In the genomic region with DNA sequence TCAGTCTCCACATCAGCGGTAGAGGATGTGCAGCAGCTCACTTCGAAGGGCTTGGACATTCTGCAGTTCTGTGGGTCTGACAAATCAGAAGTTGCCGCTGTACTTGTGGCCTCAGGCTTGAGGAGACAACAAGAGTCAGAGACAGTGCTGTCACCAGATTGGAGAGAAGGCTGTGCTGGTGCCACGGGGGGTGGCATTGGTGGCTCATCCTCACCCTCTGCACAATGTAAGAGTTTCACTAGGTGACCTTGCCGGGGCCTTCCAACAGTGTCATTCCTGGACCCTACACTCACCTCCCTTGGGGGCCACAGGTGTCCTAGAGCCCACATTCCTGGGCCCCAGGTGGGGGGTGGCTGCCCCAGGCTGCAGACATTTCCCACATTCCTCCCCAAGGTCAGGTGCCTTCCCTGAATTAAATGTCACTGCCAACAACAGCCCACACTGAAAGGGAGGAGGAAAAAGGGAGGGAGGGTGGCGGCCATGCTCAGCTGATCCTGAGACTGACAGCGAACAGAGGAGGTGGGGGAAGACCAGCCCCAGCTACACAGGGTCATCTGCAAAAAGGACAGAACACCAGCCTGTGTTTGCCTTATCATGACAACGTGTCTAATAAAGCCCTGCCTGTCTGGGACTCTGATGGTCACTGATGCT, we compare ENCODE assay signal across 1 cellular context.
TF ChIP-seq lines count a peak whose summit lies in the region.

No MANE protein-coding gene starts in this region.

TF ChIP-seq in HepG2, 621 proteins besides CTCF, POLR2A, EP300 and RAD21:
- TF ChIP-seq, protein P1, sequence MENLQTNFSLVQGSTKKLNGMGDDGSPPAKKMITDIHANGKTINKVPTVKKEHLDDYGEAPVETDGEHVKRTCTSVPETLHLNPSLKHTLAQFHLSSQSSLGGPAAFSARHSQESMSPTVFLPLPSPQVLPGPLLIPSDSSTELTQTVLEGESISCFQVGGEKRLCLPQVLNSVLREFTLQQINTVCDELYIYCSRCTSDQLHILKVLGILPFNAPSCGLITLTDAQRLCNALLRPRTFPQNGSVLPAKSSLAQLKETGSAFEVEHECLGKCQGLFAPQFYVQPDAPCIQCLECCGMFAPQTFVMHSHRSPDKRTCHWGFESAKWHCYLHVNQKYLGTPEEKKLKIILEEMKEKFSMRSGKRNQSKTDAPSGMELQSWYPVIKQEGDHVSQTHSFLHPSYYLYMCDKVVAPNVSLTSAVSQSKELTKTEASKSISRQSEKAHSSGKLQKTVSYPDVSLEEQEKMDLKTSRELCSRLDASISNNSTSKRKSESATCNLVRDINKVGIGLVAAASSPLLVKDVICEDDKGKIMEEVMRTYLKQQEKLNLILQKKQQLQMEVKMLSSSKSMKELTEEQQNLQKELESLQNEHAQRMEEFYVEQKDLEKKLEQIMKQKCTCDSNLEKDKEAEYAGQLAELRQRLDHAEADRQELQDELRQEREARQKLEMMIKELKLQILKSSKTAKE (CRISPR knock-in tag; IDR thresholded peaks at IDR 0.05; ENCODE audit: borderline replicate concordance) = 0 out of 2 replicates have a peak, but pooled peaks have one; percentile 45
- TF ChIP-seq NFKBIZ (CRISPR knock-in tag; IDR thresholded peaks at IDR 0.05) = 0 out of 2 replicates have a peak, but pooled peaks have one; percentile 5
- TF ChIP-seq ZNF841 (CRISPR knock-in tag; IDR thresholded peaks at IDR 0.05; ENCODE audit: borderline replicate concordance) = 0 out of 2 replicates have a peak, but pooled peaks have one; percentile 39
- TF ChIP-seq, protein P2, sequence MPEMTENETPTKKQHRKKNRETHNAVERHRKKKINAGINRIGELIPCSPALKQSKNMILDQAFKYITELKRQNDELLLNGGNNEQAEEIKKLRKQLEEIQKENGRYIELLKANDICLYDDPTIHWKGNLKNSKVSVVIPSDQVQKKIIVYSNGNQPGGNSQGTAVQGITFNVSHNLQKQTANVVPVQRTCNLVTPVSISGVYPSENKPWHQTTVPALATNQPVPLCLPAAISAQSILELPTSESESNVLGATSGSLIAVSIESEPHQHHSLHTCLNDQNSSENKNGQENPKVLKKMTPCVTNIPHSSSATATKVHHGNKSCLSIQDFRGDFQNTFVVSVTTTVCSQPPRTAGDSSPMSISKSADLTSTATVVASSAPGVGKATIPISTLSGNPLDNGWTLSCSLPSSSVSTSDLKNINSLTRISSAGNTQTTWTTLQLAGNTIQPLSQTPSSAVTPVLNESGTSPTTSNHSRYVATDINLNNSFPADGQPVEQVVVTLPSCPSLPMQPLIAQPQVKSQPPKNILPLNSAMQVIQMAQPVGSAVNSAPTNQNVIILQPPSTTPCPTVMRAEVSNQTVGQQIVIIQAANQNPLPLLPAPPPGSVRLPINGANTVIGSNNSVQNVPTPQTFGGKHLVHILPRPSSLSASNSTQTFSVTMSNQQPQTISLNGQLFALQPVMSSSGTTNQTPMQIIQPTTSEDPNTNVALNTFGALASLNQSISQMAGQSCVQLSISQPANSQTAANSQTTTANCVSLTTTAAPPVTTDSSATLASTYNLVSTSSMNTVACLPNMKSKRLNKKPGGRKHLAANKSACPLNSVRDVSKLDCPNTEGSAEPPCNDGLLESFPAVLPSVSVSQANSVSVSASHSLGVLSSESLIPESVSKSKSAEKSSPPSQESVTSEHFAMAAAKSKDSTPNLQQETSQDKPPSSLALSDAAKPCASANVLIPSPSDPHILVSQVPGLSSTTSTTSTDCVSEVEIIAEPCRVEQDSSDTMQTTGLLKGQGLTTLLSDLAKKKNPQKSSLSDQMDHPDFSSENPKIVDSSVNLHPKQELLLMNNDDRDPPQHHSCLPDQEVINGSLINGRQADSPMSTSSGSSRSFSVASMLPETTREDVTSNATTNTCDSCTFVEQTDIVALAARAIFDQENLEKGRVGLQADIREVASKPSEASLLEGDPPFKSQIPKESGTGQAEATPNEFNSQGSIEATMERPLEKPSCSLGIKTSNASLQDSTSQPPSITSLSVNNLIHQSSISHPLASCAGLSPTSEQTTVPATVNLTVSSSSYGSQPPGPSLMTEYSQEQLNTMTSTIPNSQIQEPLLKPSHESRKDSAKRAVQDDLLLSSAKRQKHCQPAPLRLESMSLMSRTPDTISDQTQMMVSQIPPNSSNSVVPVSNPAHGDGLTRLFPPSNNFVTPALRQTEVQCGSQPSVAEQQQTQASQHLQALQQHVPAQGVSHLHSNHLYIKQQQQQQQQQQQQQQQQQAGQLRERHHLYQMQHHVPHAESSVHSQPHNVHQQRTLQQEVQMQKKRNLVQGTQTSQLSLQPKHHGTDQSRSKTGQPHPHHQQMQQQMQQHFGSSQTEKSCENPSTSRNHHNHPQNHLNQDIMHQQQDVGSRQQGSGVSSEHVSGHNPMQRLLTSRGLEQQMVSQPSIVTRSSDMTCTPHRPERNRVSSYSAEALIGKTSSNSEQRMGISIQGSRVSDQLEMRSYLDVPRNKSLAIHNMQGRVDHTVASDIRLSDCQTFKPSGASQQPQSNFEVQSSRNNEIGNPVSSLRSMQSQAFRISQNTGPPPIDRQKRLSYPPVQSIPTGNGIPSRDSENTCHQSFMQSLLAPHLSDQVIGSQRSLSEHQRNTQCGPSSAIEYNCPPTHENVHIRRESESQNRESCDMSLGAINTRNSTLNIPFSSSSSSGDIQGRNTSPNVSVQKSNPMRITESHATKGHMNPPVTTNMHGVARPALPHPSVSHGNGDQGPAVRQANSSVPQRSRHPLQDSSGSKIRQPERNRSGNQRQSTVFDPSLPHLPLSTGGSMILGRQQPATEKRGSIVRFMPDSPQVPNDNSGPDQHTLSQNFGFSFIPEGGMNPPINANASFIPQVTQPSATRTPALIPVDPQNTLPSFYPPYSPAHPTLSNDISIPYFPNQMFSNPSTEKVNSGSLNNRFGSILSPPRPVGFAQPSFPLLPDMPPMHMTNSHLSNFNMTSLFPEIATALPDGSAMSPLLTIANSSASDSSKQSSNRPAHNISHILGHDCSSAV (CRISPR knock-in tag; IDR thresholded peaks at IDR 0.05; ENCODE audit: borderline replicate concordance) = no peak
- TF ChIP-seq, protein P3, sequence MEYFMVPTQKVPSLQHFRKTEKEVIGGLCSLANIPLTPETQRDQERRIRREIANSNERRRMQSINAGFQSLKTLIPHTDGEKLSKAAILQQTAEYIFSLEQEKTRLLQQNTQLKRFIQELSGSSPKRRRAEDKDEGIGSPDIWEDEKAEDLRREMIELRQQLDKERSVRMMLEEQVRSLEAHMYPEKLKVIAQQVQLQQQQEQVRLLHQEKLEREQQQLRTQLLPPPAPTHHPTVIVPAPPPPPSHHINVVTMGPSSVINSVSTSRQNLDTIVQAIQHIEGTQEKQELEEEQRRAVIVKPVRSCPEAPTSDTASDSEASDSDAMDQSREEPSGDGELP (IDR thresholded peaks at IDR 0.05; ENCODE audit: borderline replicate concordance, low read depth) = peak; percentile 68; the same call in 1 of the 2 replicates
- 0 out of 2 replicates have a peak, but pooled peaks have one; percentile 33 for TF ChIP-seq ZC3H13 (CRISPR knock-in tag; IDR thresholded peaks at IDR 0.05)
- TF ChIP-seq, protein P4, sequence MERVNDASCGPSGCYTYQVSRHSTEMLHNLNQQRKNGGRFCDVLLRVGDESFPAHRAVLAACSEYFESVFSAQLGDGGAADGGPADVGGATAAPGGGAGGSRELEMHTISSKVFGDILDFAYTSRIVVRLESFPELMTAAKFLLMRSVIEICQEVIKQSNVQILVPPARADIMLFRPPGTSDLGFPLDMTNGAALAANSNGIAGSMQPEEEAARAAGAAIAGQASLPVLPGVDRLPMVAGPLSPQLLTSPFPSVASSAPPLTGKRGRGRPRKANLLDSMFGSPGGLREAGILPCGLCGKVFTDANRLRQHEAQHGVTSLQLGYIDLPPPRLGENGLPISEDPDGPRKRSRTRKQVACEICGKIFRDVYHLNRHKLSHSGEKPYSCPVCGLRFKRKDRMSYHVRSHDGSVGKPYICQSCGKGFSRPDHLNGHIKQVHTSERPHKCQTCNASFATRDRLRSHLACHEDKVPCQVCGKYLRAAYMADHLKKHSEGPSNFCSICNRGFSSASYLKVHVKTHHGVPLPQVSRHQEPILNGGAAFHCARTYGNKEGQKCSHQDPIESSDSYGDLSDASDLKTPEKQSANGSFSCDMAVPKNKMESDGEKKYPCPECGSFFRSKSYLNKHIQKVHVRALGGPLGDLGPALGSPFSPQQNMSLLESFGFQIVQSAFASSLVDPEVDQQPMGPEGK (CRISPR knock-in tag; IDR thresholded peaks at IDR 0.05) = peak; percentile 79
- TF ChIP-seq, protein P5, sequence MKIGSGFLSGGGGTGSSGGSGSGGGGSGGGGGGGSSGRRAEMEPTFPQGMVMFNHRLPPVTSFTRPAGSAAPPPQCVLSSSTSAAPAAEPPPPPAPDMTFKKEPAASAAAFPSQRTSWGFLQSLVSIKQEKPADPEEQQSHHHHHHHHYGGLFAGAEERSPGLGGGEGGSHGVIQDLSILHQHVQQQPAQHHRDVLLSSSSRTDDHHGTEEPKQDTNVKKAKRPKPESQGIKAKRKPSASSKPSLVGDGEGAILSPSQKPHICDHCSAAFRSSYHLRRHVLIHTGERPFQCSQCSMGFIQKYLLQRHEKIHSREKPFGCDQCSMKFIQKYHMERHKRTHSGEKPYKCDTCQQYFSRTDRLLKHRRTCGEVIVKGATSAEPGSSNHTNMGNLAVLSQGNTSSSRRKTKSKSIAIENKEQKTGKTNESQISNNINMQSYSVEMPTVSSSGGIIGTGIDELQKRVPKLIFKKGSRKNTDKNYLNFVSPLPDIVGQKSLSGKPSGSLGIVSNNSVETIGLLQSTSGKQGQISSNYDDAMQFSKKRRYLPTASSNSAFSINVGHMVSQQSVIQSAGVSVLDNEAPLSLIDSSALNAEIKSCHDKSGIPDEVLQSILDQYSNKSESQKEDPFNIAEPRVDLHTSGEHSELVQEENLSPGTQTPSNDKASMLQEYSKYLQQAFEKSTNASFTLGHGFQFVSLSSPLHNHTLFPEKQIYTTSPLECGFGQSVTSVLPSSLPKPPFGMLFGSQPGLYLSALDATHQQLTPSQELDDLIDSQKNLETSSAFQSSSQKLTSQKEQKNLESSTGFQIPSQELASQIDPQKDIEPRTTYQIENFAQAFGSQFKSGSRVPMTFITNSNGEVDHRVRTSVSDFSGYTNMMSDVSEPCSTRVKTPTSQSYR (CRISPR knock-in tag; IDR thresholded peaks at IDR 0.05; ENCODE audit: borderline replicate concordance) = peak; percentile 10; the same call in 1 of the 2 replicates
- TF ChIP-seq SAP130 (CRISPR knock-in tag; IDR thresholded peaks at IDR 0.05; ENCODE audit: low read depth) = peak; percentile 28; the same call in 1 of the 2 replicates
- TF ChIP-seq ATF1 (CRISPR knock-in tag; IDR thresholded peaks at IDR 0.05) = no peak
- no peak for TF ChIP-seq TRIM24 (CRISPR knock-in tag; IDR thresholded peaks at IDR 0.05)
- peak; percentile 51 for TF ChIP-seq TEAD3 (CRISPR knock-in tag; optimal IDR thresholded peaks at IDR 0.05; ENCODE audit: borderline replicate concordance)
TF ChIP-seq in HepG2: peak in this region for 9.
